1 cellular context compared by ENCODE assay signal in the genomic region with DNA sequence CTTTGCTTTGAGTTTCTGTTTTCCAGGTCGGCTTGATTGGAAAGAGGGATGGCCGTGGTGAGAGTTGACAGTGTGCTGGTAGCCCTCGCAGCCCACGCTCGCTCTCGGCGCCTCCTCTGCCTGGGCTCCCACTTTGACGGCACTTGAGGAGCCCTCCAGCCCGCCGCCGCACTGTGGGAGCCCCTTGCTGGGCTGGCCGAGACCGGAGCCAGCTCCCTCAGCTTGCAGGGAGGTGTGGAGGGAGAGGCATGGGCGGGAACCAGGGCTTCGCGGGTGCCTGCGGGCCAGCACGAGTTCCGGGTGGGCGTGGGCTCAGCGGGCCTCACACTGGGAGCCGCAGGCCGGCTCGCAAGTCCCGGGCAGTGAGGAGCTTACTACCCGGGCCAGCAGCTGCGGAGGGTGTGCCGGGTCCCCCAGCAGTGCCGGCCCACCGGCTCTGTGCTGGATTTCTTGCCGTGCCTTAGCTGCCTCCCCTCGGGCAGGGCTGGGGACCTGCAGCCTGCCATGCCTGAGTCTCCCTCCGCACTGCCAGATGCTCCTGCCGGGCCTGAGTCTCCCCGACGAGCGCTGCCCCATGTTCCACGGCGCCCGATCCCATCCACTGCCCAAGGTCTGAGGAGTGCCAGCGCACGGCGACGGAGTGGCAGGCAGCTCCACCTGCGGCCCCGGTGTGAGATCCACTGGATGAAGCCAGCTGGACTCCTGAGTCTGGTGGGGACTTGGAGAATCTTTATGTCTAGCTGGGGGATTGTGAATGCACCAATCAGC.
TF ChIP-seq lines count a peak whose summit lies in the region.

No MANE protein-coding gene starts in this region.

TF ChIP-seq in WTC11, 78 proteins besides CTCF, POLR2A, EP300 and RAD21 (continued from another document):
- TF ChIP-seq GABPB1 (CRISPR knock-in tag; IDR thresholded peaks at IDR 0.05) (no peak), USF2 (CRISPR knock-in tag; IDR thresholded peaks at IDR 0.05) (no peak)
TF ChIP-seq in WTC11: peak in this region for 0.
